22 cellular contexts compared by ENCODE assay signal in the genomic region with DNA sequence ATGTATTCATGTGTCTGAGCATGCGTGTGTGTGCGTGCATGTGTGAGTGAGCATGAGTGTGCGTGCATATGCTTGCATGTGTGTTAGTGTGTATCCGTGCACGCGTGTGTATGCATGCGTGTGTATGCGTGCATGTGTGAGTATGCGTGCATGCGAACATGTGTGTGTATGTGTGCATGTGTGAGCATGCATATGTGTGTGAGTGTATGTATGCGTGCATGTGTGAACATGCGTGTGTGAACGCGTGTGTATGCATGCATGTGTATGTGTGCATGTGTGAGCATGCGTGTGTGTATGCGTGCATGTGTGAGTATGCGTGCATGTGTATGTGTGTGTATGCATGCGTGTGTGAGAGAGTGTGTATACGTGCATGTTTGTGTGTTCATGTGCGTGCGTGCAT.
"Had no signal": no experiment of that assay in that cellular context is flagged by ENCODE, and none has a peak within 500 bp of the region (broad histone marks: within the 10 kb centered on the region; RNA-seq: fewer than 3 reads in every experiment).

No MANE protein-coding gene starts in this region.

- H3K4me3 ChIP-seq: K562, SJSA1, SK-N-MC had no signal

- H3K27ac Mint-ChIP-seq: IgD-negative memory B cell had no signal

- H3K36me3 Mint-ChIP-seq: IgD-negative memory B cell had no signal

- H3K27ac ChIP-seq: HL-60, KMS-11, SJSA1, SK-N-MC had no signal

- FAIRE-seq: K562, RCC 7860 had no signal

- H3K4me2 ChIP-seq: KMS-11 had no signal

- H3K27me3 ChIP-seq: SJSA1 had no signal

- H3K36me3 ChIP-seq: SJSA1 had no signal

- H3K4me3 Mint-ChIP-seq: IgD-negative memory B cell had no signal

- DNase-seq: Kasumi-1, MM.1S, NCI-H1092 treated with DMSO at 0.1 percent for 48 hours, NCI-H1436 treated with DMSO at 0.1 percent for 48 hours, NCI-H1694, NCI-H1930, NCI-H2081, NCI-H2107, NCI-H2227 treated with DMSO at 0.1 percent for 48 hours, NCI-H524, NCI-H69, NCI-H774, Right ventricle myocardium superior, RPMI8226, SIG-M5 had no signal

- H3K4me1 ChIP-seq: SJSA1 had no signal

- H3K9ac ChIP-seq: KMS-11 had no signal

- ATAC-seq: K562 had no signal
